14 cellular contexts compared by ENCODE assay signal in genomic region chr1:32676945-32677344, GRCh38. TPM values are rescaled to one million over a fixed set of nuclear protein-coding genes. Genes with fewer than 3 reads are reported as not detected.
DNase-seq lines count a peak whose midpoint lies in the region; ATAC-seq and TF ChIP-seq lines count a peak whose summit lies in the region.
"Had no signal": no experiment of that assay in that cellular context is flagged by ENCODE, and none has a peak within 500 bp of the region (broad histone marks: within the 10 kb centered on the region; RNA-seq: fewer than 3 reads in every experiment).

No MANE protein-coding gene starts in this region.

- H3K4me1 ChIP-seq in lung (ENCODE audit: control insufficient read depth in 2 of 2, insufficient read depth in 2 of 2, low read length in 2 of 2): peaks cover 0 to 6% of the 10 kb centered on the region in 2 donors
- H3K4me1 ChIP-seq: Caco-2 had no signal

- H3K36me3 ChIP-seq in lung (ENCODE audit: control insufficient read depth in 2 of 2, insufficient read depth in 2 of 2, low read length in 2 of 2): peaks cover 25 to 40% of the 10 kb centered on the region in 2 donors

- peaks cover 67% of the 10 kb centered on the region for H3K36me3 Mint-ChIP-seq in activated CD4-positive, alpha-beta T cell treated with anti-CD3 and anti-CD28 coated beads for 36 hours (ENCODE audit: low read depth)

- 29 to 70% methylated on average over 3 of the region's 3 CpGs for WGBS in lung, 2 donors

- intact Hi-C loops in left colon (cut with DNase I, micrococcal nuclease): no loop called here
- intact Hi-C loops in activated CD4-positive, alpha-beta T cell treated with anti-CD3 and anti-CD28 coated beads for 36 hours (cut with DNase I, micrococcal nuclease): no loop called here

- DNase-seq in LNCaP clone FGC (ENCODE audit: low read depth) (peak; percentile 52), left colon (no peak), lung (ENCODE audit: low spot score) (peak; percentile 34), ureter (ENCODE audit: low spot score) (peak; percentile 19), coronary artery (ENCODE audit: low spot score) (no peak)
- no peak for DNase-seq in activated CD4-positive, alpha-beta T cell treated with anti-CD3 and anti-CD28 coated beads for 36 hours
- no peak for DNase-seq in activated CD4-positive, alpha-beta T cell treated with anti-CD3 and anti-CD28 coated beads for 48 hours
- DNase-seq: Caco-2; CD8-positive, alpha-beta memory T cell; DND-41; GDM1; HCEC 1CT; HFFc6 had no signal

- H3K9me3 Mint-ChIP-seq in activated CD4-positive, alpha-beta T cell treated with anti-CD3 and anti-CD28 coated beads for 36 hours (ENCODE audit: low read depth): no peaks in the 10 kb centered on the region
- H3K9me3 Mint-ChIP-seq: CD8-positive, alpha-beta memory T cell; HFFc6 had no signal

- H3K27ac ChIP-seq in lung (ENCODE audit: low read depth in 1 of 2, low read length in 1 of 2): no peak overlapping the region
- H3K27ac ChIP-seq in coronary artery: no peak overlapping the region

- no peaks in the 10 kb centered on the region for H3K27me3 Mint-ChIP-seq in activated CD4-positive, alpha-beta T cell treated with anti-CD3 and anti-CD28 coated beads for 36 hours
- H3K27me3 Mint-ChIP-seq: CD8-positive, alpha-beta memory T cell had no signal

- H3K27ac Mint-ChIP-seq in activated CD4-positive, alpha-beta T cell treated with anti-CD3 and anti-CD28 coated beads for 36 hours: no peak overlapping the region
- H3K27ac Mint-ChIP-seq: HFFc6 had no signal

- H3K4me3 ChIP-seq in LNCaP clone FGC (ENCODE audit: low read depth, low read length) (no peak overlapping the region), lung (no peak overlapping the region), coronary artery (no peak overlapping the region)

- peaks cover 4% of the 10 kb centered on the region for H3K4me1 Mint-ChIP-seq in activated CD4-positive, alpha-beta T cell treated with anti-CD3 and anti-CD28 coated beads for 36 hours

- H3K27me3 ChIP-seq in lung (ENCODE audit: control insufficient read depth, insufficient read depth): no peaks in the 10 kb centered on the region

- peak; percentile 60 for ATAC-seq in left colon
- no peak for ATAC-seq in lung (ENCODE audit: insufficient read depth, low FRiP score)
- ATAC-seq in activated CD4-positive, alpha-beta T cell treated with anti-CD3 and anti-CD28 coated beads for 36 hours: no peak
- ATAC-seq: HepG2 had no signal

- no peak overlapping the region for H3K4me3 Mint-ChIP-seq in activated CD4-positive, alpha-beta T cell treated with anti-CD3 and anti-CD28 coated beads for 36 hours
- H3K4me3 Mint-ChIP-seq: CD8-positive, alpha-beta memory T cell; HFFc6 had no signal

- CTCF ChIA-PET in activated CD4-positive, alpha-beta T cell treated with anti-CD3 and anti-CD28 coated beads for 36 hours (lab: Charles Lee): interaction anchor here (0.6 to 0.7 kb wide), 2 partner anchors 11 to 127 kb away, joined by 3 to 4 read pairs; no protein-coding TSS in a partner anchor

- H3K9me3 ChIP-seq in lung (ENCODE audit: control insufficient read depth in 2 of 2, insufficient read depth in 1 of 2, low read length in 1 of 2): no peaks in the 10 kb centered on the region
- H3K9me3 ChIP-seq: Caco-2 had no signal

- POLR2A ChIA-PET in activated CD4-positive, alpha-beta T cell treated with anti-CD3 and anti-CD28 coated beads for 36 hours (lab: Charles Lee): interaction anchor here (0.7 kb wide), 1 partner anchor 660 kb away, joined by 4 read pairs; no protein-coding TSS in a partner anchor

- TF ChIP-seq CTCF in LNCaP clone FGC (IDR thresholded peaks at IDR 0.05; ENCODE audit: control insufficient read depth, extremely low read depth, insufficient read depth) (no peak), lung (IDR thresholded peaks at IDR 0.05; ENCODE audit: control extremely low read depth, extremely low read depth) (no peak), coronary artery (IDR thresholded peaks at IDR 0.05) (no peak)

RNA-seq across cellular contexts. Expression of gene SYNC, which starts 25.6 kb away (rescaled TPM):
- 10 to 100 TPM; 16.4 to 20.3 TPM for total RNA-seq in left colon
- total RNA-seq in lung: 10 to 100 TPM in 1 of 2 donors, 1 to 10 TPM in 1; 6.0 to 15.4 TPM
- polyA plus RNA-seq in lung: 1 to 10 TPM; 2.0 to 5.4 TPM
- 6.4 TPM for total RNA-seq in ureter
- total RNA-seq in activated CD4-positive, alpha-beta T cell treated with anti-CD3 and anti-CD28 coated beads for 36 hours: not detected
- total RNA-seq: CD8-positive, alpha-beta memory T cell had no signal
- polyA plus RNA-seq: CD8-positive, alpha-beta memory T cell had no signal

RNA-seq across cellular contexts. Expression of gene RBBP4, which starts 25.9 kb away (rescaled TPM):
- total RNA-seq in left colon (100 to 1,000 TPM; 128 to 129 TPM), lung (100 to 1,000 TPM; 151 to 205 TPM), ureter (213 TPM)
- 10 to 100 TPM; 37.7 to 63.5 TPM for polyA plus RNA-seq in lung
- total RNA-seq in activated CD4-positive, alpha-beta T cell treated with anti-CD3 and anti-CD28 coated beads for 36 hours: 100 to 1,000 TPM; 323 to 331 TPM

RNA-seq across cellular contexts. Expression of gene ZBTB8OS, which starts 26.6 kb away (rescaled TPM):
- total RNA-seq in left colon: 10 to 100 TPM; 44.0 to 44.1 TPM
- total RNA-seq in lung: 10 to 100 TPM; 26.7 to 40.1 TPM
- 10 to 100 TPM; 52.5 to 86.1 TPM for polyA plus RNA-seq in lung
- 48.8 TPM for total RNA-seq in ureter
- total RNA-seq in activated CD4-positive, alpha-beta T cell treated with anti-CD3 and anti-CD28 coated beads for 36 hours: 10 to 100 TPM; 61.2 to 63.5 TPM

Comparison
In these comparisons a context has a peak if more than half of its experiments do, and no peak if none do; other contexts are left out.
1. DNase-seq: peak in LNCaP clone FGC (single experiment), lung (single experiment) and ureter (single experiment); none in left colon (0 of 2), coronary artery (single experiment), activated CD4-positive, alpha-beta T cell treated with anti-CD3 and anti-CD28 coated beads for 36 hours (single experiment) and activated CD4-positive, alpha-beta T cell treated with anti-CD3 and anti-CD28 coated beads for 48 hours (single experiment).